ENCODE assay signal across 8 cellular contexts in the genomic region with DNA sequence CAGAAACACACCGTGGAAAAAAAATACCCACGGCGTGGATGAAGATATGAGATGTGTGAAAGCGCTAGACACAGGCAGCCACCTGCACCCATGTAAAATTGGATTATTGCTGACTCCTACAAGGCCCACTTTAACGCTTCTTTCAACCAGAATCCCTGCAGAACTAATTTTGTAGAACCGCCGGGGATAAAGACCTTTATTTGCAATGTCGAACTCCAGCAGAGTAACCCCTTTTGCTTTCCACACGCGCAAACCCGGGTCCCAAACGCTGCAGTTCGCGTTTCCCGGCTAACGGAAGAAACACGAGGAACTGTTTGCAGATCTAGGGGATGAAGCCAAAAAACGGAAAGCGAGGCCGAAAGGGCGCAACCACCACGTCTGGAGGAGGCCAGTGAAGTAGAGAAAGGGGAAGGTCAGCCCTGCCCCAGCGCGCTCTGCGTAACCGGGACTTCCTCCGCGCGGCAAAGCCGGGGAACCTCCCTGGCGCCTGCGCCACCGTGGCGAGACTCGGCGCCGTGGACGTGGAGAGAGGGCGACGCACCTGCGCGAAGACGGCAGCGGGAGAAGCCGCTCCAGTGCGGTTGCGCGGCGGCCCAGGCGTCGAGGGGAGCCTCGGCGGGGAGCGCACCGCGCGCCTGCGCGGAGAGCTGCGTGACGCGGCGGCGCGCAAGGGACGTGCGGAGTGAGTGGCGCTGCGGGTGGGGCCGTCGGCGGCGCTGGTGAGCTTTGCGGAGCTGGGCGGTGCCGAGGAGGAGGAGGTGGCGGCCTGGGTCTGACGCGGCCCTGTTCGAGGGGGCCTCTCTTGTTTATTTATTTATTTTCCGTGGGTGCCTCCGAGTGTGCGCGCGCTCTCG. TPM values are rescaled to one million over a fixed set of nuclear protein-coding genes. Genes with fewer than 3 reads are reported as not detected.
A peak's percentile ranks its signal among the peaks of the same experiment; 100 is the strongest.
DNase-seq lines count a peak whose midpoint lies in the region; ATAC-seq, FAIRE-seq and TF ChIP-seq lines count a peak whose summit lies in the region.

Gene PPP1CB, plus strand, starts transcription at position 729 of the 854 bp plus-strand sequence. CDS start 295 bp downstream, outside the sequence.

- no peaks in the 10 kb centered on the region for H3K27me3 ChIP-seq in BJ (ENCODE audit: control insufficient read depth, insufficient read depth, low read length)

- H3K4me3 ChIP-seq in BJ (ENCODE audit: low read depth, low read length): peak within 1 kb of the TSS; percentile 99

- no peaks in the 10 kb centered on the region for H3K36me3 ChIP-seq in BJ (ENCODE audit: control insufficient read depth, insufficient read depth, low read length)

- peak; percentile 27; the same call in 1 of the 2 replicates for TF ChIP-seq CTCF in BJ (IDR thresholded peaks at IDR 0.05; ENCODE audit: insufficient read depth, low read depth, low read length)

- ATAC-seq in HG03457 (IDR thresholded peaks at IDR 0.05; ENCODE audit: unreplicated experiment) (peak; percentile 74), left colon (peak; percentile 86)

- POLR2A ChIA-PET in BJ (lab: Charles Lee): interaction anchor here (0.7 to 0.9 kb wide), 4 partner anchors 22 to 143 kb away, joined by 3 to 5 read pairs (median 4); partner anchors contain the start of gene WDR43

- FAIRE-seq in GM19239 (lab: Jason Lieb, UNC): peak; percentile 85

- CTCF ChIA-PET in BJ (lab: Yijun Ruan, JAX): interaction anchor here (0.6 to 3.4 kb wide), 7 partner anchors 87 to 185 kb away, joined by 3 to 32 read pairs (median 5); no protein-coding TSS in a partner anchor

- peak within 1 kb of the TSS; percentile 98 for H3K27ac ChIP-seq in cingulate gyrus (ENCODE audit: low read depth, low read length)

- DNase-seq in BJ (ENCODE audit: low read depth) (peak; percentile 82), GM19239 (ENCODE audit: insufficient read length, low spot score) (peak; percentile 85), NCI-H524 (lab: John Stamatoyannopoulos, UW) (peak; percentile 92 to 96), left colon (peak; percentile 96)
- DNase-seq in activated CD4-positive, alpha-beta T cell treated with anti-CD3 and anti-CD28 coated beads for 4 hours: peak; percentile 90 to 95
- peak; percentile 96 for DNase-seq in stimulated activated CD4-positive, alpha-beta T cell treated with anti-CD3 and anti-CD28 coated beads, Interleukin-1b, Interleukin-23, amount 100 ng/mL, for 48 hours

- intact Hi-C loops in left colon (cut with DNase I, micrococcal nuclease): loop anchor here in 1 of 2 donors (5.0 to 10.0 kb wide), 2 partner anchors 129 to 157 kb away; no protein-coding TSS in a partner anchor

RNA-seq across cellular contexts. Expression of gene PPP1CB, which starts in this region (rescaled TPM):
- 45.2 and 75.4 TPM in 2 replicates for polyA plus RNA-seq in BJ (2011; rRNA removed)
- 80.3 and 89.8 TPM in 2 replicates for polyA minus RNA-seq in BJ (2011; rRNA and poly(A)+ RNA removed)
- total RNA-seq in left colon: 100 to 1,000 TPM; 283 to 395 TPM

Comparison
In these comparisons a context has a peak if more than half of its experiments do, and no peak if none do; other contexts are left out.
1. Peak in every context shown above with its lines: DNase-seq, ATAC-seq, H3K4me3 ChIP-seq and H3K27ac ChIP-seq.